8 cellular contexts compared by ENCODE assay signal in the genomic region with DNA sequence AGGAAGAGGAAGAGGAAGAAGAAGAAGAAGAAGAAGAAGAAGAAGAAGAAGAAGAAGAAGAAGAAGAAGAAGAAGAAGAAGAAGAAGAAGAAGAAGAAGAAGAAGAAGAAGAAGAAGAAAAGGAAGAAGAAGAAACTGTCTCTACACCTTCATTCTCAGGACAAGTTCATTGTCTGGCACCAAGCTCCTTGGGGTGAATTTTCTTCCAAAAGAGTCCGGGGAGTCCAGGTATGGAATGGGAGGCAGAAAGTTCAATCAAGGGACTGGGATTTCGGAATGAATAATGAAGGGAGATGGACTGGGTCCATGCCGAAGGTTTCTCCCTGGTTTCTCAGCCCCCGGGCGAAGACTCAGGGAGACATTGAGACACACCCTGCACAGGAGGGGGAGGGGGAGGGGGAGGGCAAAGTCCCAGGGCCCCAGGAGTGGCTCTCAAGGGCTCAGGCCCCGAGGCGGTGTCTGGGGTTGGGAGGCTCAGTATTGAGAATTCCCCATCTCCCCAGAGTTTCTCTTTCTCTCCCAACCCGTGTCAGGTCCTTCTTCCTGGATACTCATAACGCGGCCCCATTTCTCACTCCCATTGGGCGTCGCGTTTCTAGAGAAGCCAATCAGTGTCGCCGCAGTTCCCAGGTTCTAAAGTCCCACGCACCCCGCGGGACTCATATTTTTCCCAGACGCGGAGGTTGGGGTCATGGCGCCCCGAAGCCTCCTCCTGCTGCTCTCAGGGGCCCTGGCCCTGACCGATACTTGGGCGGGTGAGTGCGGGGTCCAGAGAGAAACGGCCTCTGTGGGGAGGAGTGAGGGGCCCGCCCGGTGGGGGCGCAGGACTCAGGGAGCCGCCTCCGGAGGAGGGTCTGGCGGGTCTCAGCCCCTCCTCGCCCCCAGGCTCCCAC. TPM values are rescaled to one million over a fixed set of nuclear protein-coding genes. Genes with fewer than 3 reads are reported as not detected.
DNase-seq lines count a peak whose midpoint lies in the region; ATAC-seq and TF ChIP-seq lines count a peak whose summit lies in the region.

A gene (plus strand): TSS at position 662 of the 893 bp plus-strand sequence. CDS start 30 bp downstream, at position 692.

- TF ChIP-seq POLR2A in adrenal gland (IDR thresholded peaks at IDR 0.05) (peak; percentile 65), transverse colon (IDR thresholded peaks at IDR 0.05) (peak; percentile 87)

- TF ChIP-seq EP300 in transverse colon (IDR thresholded peaks at IDR 0.05; ENCODE audit: low read depth) = no peak

- 3 to 6% (median 5%) methylated on average over 16 to 33 of the region's 33 CpGs for WGBS in adrenal gland, 4 donors
- WGBS in transverse colon (ENCODE audit: low coverage in 1 of 2), 2 donors = 2% methylated on average over 7 to 33 of the region's 33 CpGs

- intact Hi-C loops in adrenal gland (cut with DNase I) (no loop called here), left cardiac atrium (cut with DNase I) (no loop called here), posterior cingulate gyrus (cut with DNase I) (no loop called here), transverse colon (cut with DNase I; ENCODE audit: low total_unique reads) (no loop called here)

- peak; percentile 92 for DNase-seq in COLO829 (ENCODE audit: low spot score)
- peak; percentile 49 for DNase-seq in HS-5 (ENCODE audit: low read depth)
- peak; percentile 69 to 92 for DNase-seq in SW 1271 (lab: John Stamatoyannopoulos, UW)
- DNase-seq in adrenal gland = peak; percentile 87 to 97 (median 91)
- DNase-seq in left cardiac atrium = peak; percentile 89
- peak; percentile 59 to 96 (median 79) for DNase-seq in posterior cingulate gyrus
- DNase-seq in transverse colon = peak; percentile 93

- TF ChIP-seq CTCF in adrenal gland (IDR thresholded peaks at IDR 0.05) = no peak
- peak in 1 of 5 experiments; percentile 3 for TF ChIP-seq CTCF in transverse colon (IDR thresholded peaks at IDR 0.05)

- in situ Hi-C loops in transverse colon (cut with MboI; ENCODE audit: low pct_ligation_motif_present in 1 of 4, low pct_unique_long_range_greater_than_20kb in 1 of 4, low sequenced_read_pairs in 3 of 4) = loop anchor here in 1 of 4 donors (25.0 kb wide), 1 partner anchor 114 kb away; a partner anchor contains a TSS

- H3K9me3 ChIP-seq in adrenal gland (replicated peaks in 1 of 3) (no peaks in the 10 kb centered on the region), transverse colon (no peaks in the 10 kb centered on the region)

- ATAC-seq in GM19468 (IDR thresholded peaks at IDR 0.05; ENCODE audit: extremely low read depth, unreplicated experiment) = peak; percentile 69
- ATAC-seq in left cardiac atrium = peak; percentile 98

- peaks cover 0 to 28% of the 10 kb centered on the region in 2 donors for H3K36me3 ChIP-seq in adrenal gland (replicated peaks in 1 of 2)
- H3K36me3 ChIP-seq in transverse colon = peaks cover 0 to 19% (median 0%) of the 10 kb centered on the region in 4 donors

- H3K27me3 ChIP-seq in adrenal gland (no peaks in the 10 kb centered on the region), transverse colon (no peaks in the 10 kb centered on the region)

- peaks cover 0 to 7% of the 10 kb centered on the region in 2 donors for H3K4me1 ChIP-seq in adrenal gland (replicated peaks in 1 of 2)
- H3K4me1 ChIP-seq in transverse colon = peaks cover 4 to 23% (median 11%) of the 10 kb centered on the region in 4 donors

- peak within 1 kb of the TSS; percentile 47 to 98 (median 72) for H3K4me3 ChIP-seq in adrenal gland
- peak within 1 kb of the TSS; percentile 83 to 98 (median 91) for H3K4me3 ChIP-seq in transverse colon

- H3K27ac ChIP-seq in adrenal gland (peak within 1 kb of the TSS; percentile 45 to 87 (median 74)), transverse colon (peak within 1 kb of the TSS; percentile 87 to 92 (median 90))

RNA-seq across cellular contexts. Expression of the gene that starts here (rescaled TPM):
- total RNA-seq in adrenal gland (100 to 1,000 TPM in 2 of 8 donors, 10 to 100 TPM in 6; 53.0 to 145 (median 85.0) TPM), left cardiac atrium (10 to 100 TPM; 41.8 to 51.6 TPM), transverse colon (100 to 1,000 TPM in 3 of 4 donors, 10 to 100 TPM in 1; 90.4 to 500 (median 306) TPM)
- 100 to 1,000 TPM in 2 of 3 donors, 10 to 100 TPM in 1; 15.9 to 285 (median 171) TPM for polyA plus RNA-seq in adrenal gland

Comparison
In these comparisons a context has a peak if more than half of its experiments do, and no peak if none do; other contexts are left out.
1. Peak in every context shown above with its lines: DNase-seq, ATAC-seq, H3K4me3 ChIP-seq and H3K27ac ChIP-seq.